Comparison of ENCODE assay signal across 19 cellular contexts in genomic region chr3:49714728-49715550, GRCh38. TPM values are rescaled to one million over a fixed set of nuclear protein-coding genes. Genes with fewer than 3 reads are reported as not detected.
DNase-seq lines count a peak whose midpoint lies in the region; ATAC-seq, FAIRE-seq and TF ChIP-seq lines count a peak whose summit lies in the region.
"Had no signal": no experiment of that assay in that cellular context is flagged by ENCODE, and none has a peak within 500 bp of the region (broad histone marks: within the 10 kb centered on the region; RNA-seq: fewer than 3 reads in every experiment).

No MANE protein-coding gene starts in this region.

- no peak for FAIRE-seq in urothelium cell line (lab: Jason Lieb, UNC)
- FAIRE-seq: GM19239 had no signal

- H3K4me2 ChIP-seq in osteoblast (ENCODE audit: insufficient read depth, low read length) = no peak overlapping the region

- peak overlapping the region in 2 of 10 donors; percentile 37 to 58 for H3K4me3 Mint-ChIP-seq in naive thymus-derived CD8-positive, alpha-beta T cell
- H3K4me3 Mint-ChIP-seq: CD4-positive, alpha-beta T cell had no signal

- TF ChIP-seq CTCF in right atrium auricular region (IDR thresholded peaks at IDR 0.05) = no peak
- TF ChIP-seq CTCF in osteoblast (IDR thresholded peaks at IDR 0.05; ENCODE audit: extremely low read depth, low read depth, low read length) = no peak

- peaks cover 0 to 3% (median 0%) of the 10 kb centered on the region in 3 donors for H3K36me3 Mint-ChIP-seq in naive thymus-derived CD8-positive, alpha-beta T cell

- no peaks in the 10 kb centered on the region for H3K9me3 ChIP-seq in right cardiac atrium (ENCODE audit: control insufficient read depth, low read length)
- H3K9me3 ChIP-seq in right atrium auricular region = no peaks in the 10 kb centered on the region
- no peaks in the 10 kb centered on the region for H3K9me3 ChIP-seq in osteoblast (ENCODE audit: low read depth, low read length)
- H3K9me3 ChIP-seq in MG63 = no peaks in the 10 kb centered on the region

- H3K4me3 ChIP-seq in right cardiac atrium (ENCODE audit: low read length) (no peak overlapping the region), right atrium auricular region (no peak overlapping the region), osteoblast (ENCODE audit: insufficient read depth, low read length) (no peak overlapping the region), MG63 (no peak overlapping the region)
- H3K4me3 ChIP-seq: GM23248 had no signal

- WGBS in right cardiac atrium = 86% methylated on average over 13 of the region's 13 CpGs

- no peaks in the 10 kb centered on the region for H3K79me2 ChIP-seq in osteoblast (ENCODE audit: insufficient read depth, low read length)

- no peaks in the 10 kb centered on the region for H3K27me3 Mint-ChIP-seq in naive thymus-derived CD8-positive, alpha-beta T cell
- H3K27me3 Mint-ChIP-seq: CD4-positive, alpha-beta T cell had no signal

- no peak overlapping the region for H2AFZ ChIP-seq in osteoblast (ENCODE audit: low read length)
- H2AFZ ChIP-seq: GM23248 had no signal

- H3K27ac Mint-ChIP-seq in naive thymus-derived CD8-positive, alpha-beta T cell = peak overlapping the region in 3 of 10 donors; percentile 53 to 71 (median 70)
- H3K27ac Mint-ChIP-seq: CD4-positive, alpha-beta T cell had no signal

- no peak for ATAC-seq in right cardiac atrium
- ATAC-seq in naive thymus-derived CD8-positive, alpha-beta T cell = no peak
- ATAC-seq: Panc1 had no signal

- peak in 2 of 3 donors; percentile 37 to 48 for DNase-seq in right cardiac atrium
- DNase-seq in right atrium auricular region (ENCODE audit: low spot score) = no peak
- peak; percentile 45 for DNase-seq in islet precursor cell
- peak; percentile 75 for DNase-seq in osteoblast (ENCODE audit: insufficient read length, low spot score, missing footprints)
- no peak for DNase-seq in naive thymus-derived CD8-positive, alpha-beta T cell
- no peak for DNase-seq in MG63
- no peak for DNase-seq in urothelium cell line (ENCODE audit: low spot score)
- DNase-seq: AML-193; Calu3; CD4-positive, alpha-beta T cell; GM23248; Kasumi-1; NCI-H1417 treated with DMSO at 0.1 percent for 48 hours; NCI-H2029; NCI-H2171 treated with DMSO at 0.1 percent for 48 hours; SHP77 treated with DMSO at 0.1 percent for 48 hours had no signal

- no peak overlapping the region for H3K27ac ChIP-seq in right cardiac atrium (ENCODE audit: low read length)
- no peak overlapping the region for H3K27ac ChIP-seq in right atrium auricular region
- no peak overlapping the region for H3K27ac ChIP-seq in osteoblast (ENCODE audit: low read depth, low read length)
- H3K27ac ChIP-seq: GM23248 had no signal

- no peaks in the 10 kb centered on the region for H3K27me3 ChIP-seq in right cardiac atrium (ENCODE audit: control insufficient read depth, insufficient read depth)
- H3K27me3 ChIP-seq in right atrium auricular region = no peaks in the 10 kb centered on the region
- H3K27me3 ChIP-seq in osteoblast (ENCODE audit: insufficient read depth, low read length) = no peaks in the 10 kb centered on the region
- H3K27me3 ChIP-seq in MG63 = no peaks in the 10 kb centered on the region

- peaks cover 15 to 47% (median 36%) of the 10 kb centered on the region in 4 donors for H3K4me1 Mint-ChIP-seq in naive thymus-derived CD8-positive, alpha-beta T cell

- no peaks in the 10 kb centered on the region for H3K9me3 Mint-ChIP-seq in naive thymus-derived CD8-positive, alpha-beta T cell
- H3K9me3 Mint-ChIP-seq: CD4-positive, alpha-beta T cell had no signal

- intact Hi-C loops in right cardiac atrium (cut with DNase I) = no loop called here

- POLR2A ChIA-PET in naive thymus-derived CD8-positive, alpha-beta T cell (lab: Charles Lee) = interaction anchor here (0.8 to 1.5 kb wide), 3 partner anchors 8 to 13 kb away, joined by 3 to 4 read pairs (median 3); no protein-coding TSS in a partner anchor

- H3K4me1 ChIP-seq in right cardiac atrium (ENCODE audit: control insufficient read depth, insufficient read depth, low read length) (no peaks in the 10 kb centered on the region), right atrium auricular region (peaks cover 0 to 14% of the 10 kb centered on the region in 2 donors), osteoblast (ENCODE audit: insufficient read depth, low read length) (peaks cover 6% of the 10 kb centered on the region)

- H4K20me1 ChIP-seq in osteoblast (ENCODE audit: insufficient read depth, low read length) = peaks cover 8% of the 10 kb centered on the region

- H3K36me3 ChIP-seq in right atrium auricular region (peaks cover 13% of the 10 kb centered on the region), osteoblast (ENCODE audit: insufficient read depth, low read length) (no peaks in the 10 kb centered on the region), MG63 (no peaks in the 10 kb centered on the region)

RNA-seq across cellular contexts. Expression of gene AMIGO3, which starts 4.5 kb away (rescaled TPM):
- total RNA-seq in right cardiac atrium (under 1 TPM in 1 of 4 donors, not detected in 3; 0.09 TPM), right atrium auricular region (1 to 10 TPM in 1 of 2 donors, under 1 TPM in 1; 0.44 to 1.1 TPM), osteoblast (0.29 and 1.8 TPM in 2 replicates)
- 0.57 TPM for polyA plus RNA-seq in right cardiac atrium
- 1 to 10 TPM; 1.0 to 1.1 TPM for total RNA-seq in naive thymus-derived CD8-positive, alpha-beta T cell
- 1 to 10 TPM; 1.2 to 1.5 (median 1.2) TPM for polyA plus RNA-seq in naive thymus-derived CD8-positive, alpha-beta T cell
- total RNA-seq in MG63 (2014; rRNA removed; shearing (Covaris generic); ENCODE audit: low replicate concordance) = 2.1 TPM in 1 of 2 replicates, not detected in the other
- total RNA-seq: GM23248, NCI-H460 had no signal

RNA-seq across cellular contexts. Expression of gene GMPPB, which starts 8.8 kb away (rescaled TPM):
- total RNA-seq in right cardiac atrium (10 to 100 TPM; 12.6 to 34.7 (median 19.6) TPM), right atrium auricular region (10 to 100 TPM; 12.0 to 21.7 TPM), osteoblast (17.4 and 21.0 TPM in 2 replicates)
- polyA plus RNA-seq in right cardiac atrium = 13.2 TPM
- total RNA-seq in naive thymus-derived CD8-positive, alpha-beta T cell = 10 to 100 TPM; 21.6 to 22.2 TPM
- 10 to 100 TPM in 2 of 3 donors, 1 to 10 TPM in 1; 7.5 to 14.8 (median 12.3) TPM for polyA plus RNA-seq in naive thymus-derived CD8-positive, alpha-beta T cell
- total RNA-seq in MG63 (2014; rRNA removed; shearing (Covaris generic); ENCODE audit: low replicate concordance) = 16.8 and 19.4 TPM in 2 replicates

RNA-seq across cellular contexts. Expression of gene RNF123, which starts 25.6 kb away (rescaled TPM):
- total RNA-seq in right cardiac atrium (10 to 100 TPM; 36.6 to 44.6 (median 41.8) TPM), right atrium auricular region (10 to 100 TPM; 29.1 to 29.8 TPM), osteoblast (25.0 and 33.3 TPM in 2 replicates)
- polyA plus RNA-seq in right cardiac atrium = 24.4 TPM
- 10 to 100 TPM; 66.4 to 70.0 TPM for total RNA-seq in naive thymus-derived CD8-positive, alpha-beta T cell
- polyA plus RNA-seq in naive thymus-derived CD8-positive, alpha-beta T cell = 10 to 100 TPM in 2 of 3 donors, 1 to 10 TPM in 1; 8.8 to 20.4 (median 10.5) TPM
- 8.5 TPM in 2 replicates for total RNA-seq in MG63 (2014; rRNA removed; shearing (Covaris generic); ENCODE audit: low replicate concordance)

RNA-seq across cellular contexts. Expression of gene MST1, which starts 25.7 kb away (rescaled TPM):
- total RNA-seq in right cardiac atrium (1 to 10 TPM; 3.5 to 7.5 (median 6.6) TPM), right atrium auricular region (1 to 10 TPM; 3.9 to 8.0 TPM), osteoblast (6.5 and 6.9 TPM in 2 replicates)
- polyA plus RNA-seq in right cardiac atrium = 6.2 TPM
- total RNA-seq in naive thymus-derived CD8-positive, alpha-beta T cell = 10 to 100 TPM; 13.3 to 13.7 TPM
- 1 to 10 TPM in 1 of 3 donors, under 1 TPM in 2; 0.29 to 1.1 (median 0.74) TPM for polyA plus RNA-seq in naive thymus-derived CD8-positive, alpha-beta T cell
- 0.33 TPM in 1 of 2 replicates, not detected in the other for total RNA-seq in MG63 (2014; rRNA removed; shearing (Covaris generic); ENCODE audit: low replicate concordance)

RNA-seq across cellular contexts. Expression of gene APEH, which starts 40.8 kb away (rescaled TPM):
- 100 to 1,000 TPM in 1 of 4 donors, 10 to 100 TPM in 3; 75.7 to 110 (median 93.6) TPM for total RNA-seq in right cardiac atrium
- polyA plus RNA-seq in right cardiac atrium = 37.4 TPM
- 10 to 100 TPM; 61.1 to 67.5 TPM for total RNA-seq in right atrium auricular region
- total RNA-seq in osteoblast = 98.8 and 101 TPM in 2 replicates
- 100 to 1,000 TPM; 137 to 139 TPM for total RNA-seq in naive thymus-derived CD8-positive, alpha-beta T cell
- polyA plus RNA-seq in naive thymus-derived CD8-positive, alpha-beta T cell = 100 to 1,000 TPM; 105 to 131 (median 114) TPM
- total RNA-seq in MG63 (2014; rRNA removed; shearing (Covaris generic); ENCODE audit: low replicate concordance) = 53.9 and 87.5 TPM in 2 replicates

Comparison
In these comparisons a context has a peak if more than half of its experiments do, and no peak if none do; other contexts are left out.
1. DNase-seq: peak in right cardiac atrium (2 of 3), islet precursor cell (single experiment) and osteoblast (single experiment); none in right atrium auricular region (single experiment), naive thymus-derived CD8-positive, alpha-beta T cell (0 of 10), MG63 (single experiment) and urothelium cell line (single experiment).